In genomic region chr17:16123531-16123930, GRCh38 we compare ENCODE assay signal across 17 cellular contexts.
DNase-seq lines count a peak whose midpoint lies in the region; ATAC-seq, FAIRE-seq and TF ChIP-seq lines count a peak whose summit lies in the region.
"Had no signal": no experiment of that assay in that cellular context is flagged by ENCODE, and none has a peak within 500 bp of the region (broad histone marks: within the 10 kb centered on the region; RNA-seq: fewer than 3 reads in every experiment).

No MANE protein-coding gene starts in this region.

- no peak overlapping the region for H3K27ac ChIP-seq in CD8-positive, alpha-beta T cell (ENCODE audit: low read depth, low read length)
- no peak overlapping the region for H3K27ac ChIP-seq in astrocyte (ENCODE audit: low read depth, low read length)
- no peak overlapping the region for H3K27ac ChIP-seq in tibial nerve
- H3K27ac ChIP-seq: RWPE1, SJSA1 had no signal

- no peak for ATAC-seq in CD8-positive, alpha-beta T cell
- ATAC-seq in naive B cell (ENCODE audit: low read depth in 2 of 2) (no peak), HG02970 (IDR thresholded peaks at IDR 0.05; ENCODE audit: low FRiP score, unreplicated experiment) (no peak), HG02840 (IDR thresholded peaks at IDR 0.05; ENCODE audit: low FRiP score, unreplicated experiment) (no peak)

- no peak for DNase-seq in CD8-positive, alpha-beta T cell
- DNase-seq in HFFc6 (no peak), astrocyte (ENCODE audit: low read depth) (peak; percentile 7), naive B cell (no peak), tibial nerve (ENCODE audit: low spot score in 2 of 2) (no peak)
- DNase-seq: Calu3; MG63; NCI-H1092 treated with DMSO at 0.1 percent for 48 hours; NCI-H1694; NCI-H345; NCI-H526 treated with DMSO at 0.1 percent for 48 hours; NK-92 treated with Interleukin-12 subunit alpha and Interleukin-12 subunit beta, amount 100 ng/mL, for 24 hours had no signal

- H3K36me3 Mint-ChIP-seq in CD8-positive, alpha-beta T cell = peaks cover 73% of the 10 kb centered on the region
- H3K36me3 Mint-ChIP-seq in HFFc6 (ENCODE audit: low read depth) (peaks cover 38% of the 10 kb centered on the region), astrocyte (ENCODE audit: low read depth, unreplicated experiment) (peaks cover 18% of the 10 kb centered on the region), naive B cell (peaks cover 43 to 48% of the 10 kb centered on the region in 2 donors)

- H3K27me3 Mint-ChIP-seq in CD8-positive, alpha-beta T cell (ENCODE audit: low read depth) = no peaks in the 10 kb centered on the region
- H3K27me3 Mint-ChIP-seq in HFFc6 (ENCODE audit: insufficient read depth) (no peaks in the 10 kb centered on the region; the same call in 1 of the 2 replicates), astrocyte (ENCODE audit: low read depth, unreplicated experiment) (no peaks in the 10 kb centered on the region), naive B cell (no peaks in the 10 kb centered on the region)

- TF ChIP-seq CTCF in CD8-positive, alpha-beta T cell (IDR thresholded peaks at IDR 0.05) = no peak
- TF ChIP-seq CTCF in HFFc6 (IDR thresholded peaks at IDR 0.05) (no peak), astrocyte (IDR thresholded peaks at IDR 0.05; ENCODE audit: insufficient read depth, low read depth, low read length) (no peak), tibial nerve (IDR thresholded peaks at IDR 0.05) (no peak)

- 86% methylated on average over 3 of the region's 3 CpGs for WGBS in tibial nerve, 2 donors

- peaks cover 17% of the 10 kb centered on the region for H4K20me1 ChIP-seq in astrocyte (ENCODE audit: insufficient read depth, low read length)

- peak; percentile 59 for FAIRE-seq in astrocyte (lab: Jason Lieb, UNC)
- FAIRE-seq: H54 had no signal

- no peak overlapping the region for H3K4me2 ChIP-seq in astrocyte (ENCODE audit: low read length)

- peaks cover 5% of the 10 kb centered on the region for H3K79me2 ChIP-seq in astrocyte (ENCODE audit: insufficient read depth, low read length)

- no peak overlapping the region for H3K4me3 Mint-ChIP-seq in CD8-positive, alpha-beta T cell
- H3K4me3 Mint-ChIP-seq in HFFc6 (no peak overlapping the region), astrocyte (ENCODE audit: unreplicated experiment) (no peak overlapping the region), naive B cell (no peak overlapping the region)

- no peak for TF ChIP-seq POLR2A in tibial nerve (IDR thresholded peaks at IDR 0.05)

- H3K4me3 ChIP-seq in CD8-positive, alpha-beta T cell (ENCODE audit: low read depth, low read length) = no peak overlapping the region
- H3K4me3 ChIP-seq in astrocyte (ENCODE audit: insufficient read depth, low read depth, low read length) = no peak overlapping the region
- H3K4me3 ChIP-seq in tibial nerve = no peak overlapping the region
- H3K4me3 ChIP-seq: MG63, SJSA1 had no signal

- POLR2A ChIA-PET in CD8-positive, alpha-beta T cell (lab: Charles Lee) = interaction anchor here (1.4 kb wide), 1 partner anchor 37 kb away, joined by 3 read pairs; no protein-coding TSS in a partner anchor

- H3K27ac Mint-ChIP-seq in CD8-positive, alpha-beta T cell = peak overlapping the region; percentile 21
- H3K27ac Mint-ChIP-seq in HFFc6 (peak overlapping the region; percentile 34), astrocyte (ENCODE audit: unreplicated experiment) (no peak overlapping the region), naive B cell (peak overlapping the region in 4 of 6 donors; percentile 0 to 62 (median 38))

- CTCF ChIA-PET in CD8-positive, alpha-beta T cell (lab: Charles Lee) = no interaction called here

- H3K9me3 ChIP-seq in CD8-positive, alpha-beta T cell (ENCODE audit: low read length) = no peaks in the 10 kb centered on the region
- H3K9me3 ChIP-seq in astrocyte (ENCODE audit: insufficient read depth, low read depth, low read length) (no peaks in the 10 kb centered on the region), tibial nerve (no peaks in the 10 kb centered on the region)
- H3K9me3 ChIP-seq: MG63, SJSA1 had no signal

- H2AFZ ChIP-seq in astrocyte (ENCODE audit: low read depth, low read length) = no peak overlapping the region

- no peaks in the 10 kb centered on the region for H3K27me3 ChIP-seq in CD8-positive, alpha-beta T cell (ENCODE audit: insufficient read depth, low read length)
- H3K27me3 ChIP-seq in astrocyte (ENCODE audit: insufficient read depth, low read length) (no peaks in the 10 kb centered on the region), tibial nerve (no peaks in the 10 kb centered on the region)
- H3K27me3 ChIP-seq: MG63, SJSA1 had no signal

- peaks cover 39% of the 10 kb centered on the region for H3K36me3 ChIP-seq in CD8-positive, alpha-beta T cell (ENCODE audit: insufficient read depth, low read length)
- peaks cover 24% of the 10 kb centered on the region for H3K36me3 ChIP-seq in astrocyte (ENCODE audit: insufficient read depth, low read length)
- peaks cover 0 to 76% (median 7%) of the 10 kb centered on the region in 3 donors for H3K36me3 ChIP-seq in tibial nerve

- no peaks in the 10 kb centered on the region for H3K9me3 Mint-ChIP-seq in CD8-positive, alpha-beta T cell
- H3K9me3 Mint-ChIP-seq in HFFc6 (no peaks in the 10 kb centered on the region), astrocyte (ENCODE audit: unreplicated experiment) (no peaks in the 10 kb centered on the region), naive B cell (no peaks in the 10 kb centered on the region)

- H3K9ac ChIP-seq in astrocyte (ENCODE audit: low read length) = no peak overlapping the region

- H3K4me1 ChIP-seq in CD8-positive, alpha-beta T cell (ENCODE audit: insufficient read depth, low read length) = no peaks in the 10 kb centered on the region
- no peaks in the 10 kb centered on the region for H3K4me1 ChIP-seq in astrocyte (ENCODE audit: insufficient read depth, low read length)
- no peaks in the 10 kb centered on the region for H3K4me1 ChIP-seq in tibial nerve

- intact Hi-C loops in CD8-positive, alpha-beta T cell (cut with DNase I, micrococcal nuclease) = no loop called here

- no peaks in the 10 kb centered on the region for H3K4me1 Mint-ChIP-seq in CD8-positive, alpha-beta T cell (ENCODE audit: low read depth)
- H3K4me1 Mint-ChIP-seq in HFFc6 (ENCODE audit: low read depth) = peaks cover 28% of the 10 kb centered on the region
- peaks cover 10% of the 10 kb centered on the region for H3K4me1 Mint-ChIP-seq in astrocyte (ENCODE audit: low read depth, unreplicated experiment)
- peaks cover 0 to 13% (median 5%) of the 10 kb centered on the region in 3 donors for H3K4me1 Mint-ChIP-seq in naive B cell

- TF ChIP-seq EP300 in tibial nerve (IDR thresholded peaks at IDR 0.05) = no peak
